Comparison of ENCODE assay signal across 8 cellular contexts in genomic region chr9:34664281-34665108, GRCh38. TPM values are rescaled to one million over a fixed set of nuclear protein-coding genes. Genes with fewer than 3 reads are reported as not detected.
DNase-seq lines count a peak whose midpoint lies in the region; ATAC-seq, FAIRE-seq and TF ChIP-seq lines count a peak whose summit lies in the region.

No MANE protein-coding gene starts in this region.

- CTCF ChIA-PET in CD4-positive, alpha-beta memory T cell (lab: Charles Lee; ENCODE audit: partially characterized antibody): interaction anchor here (0.7 to 8.6 kb wide), 14 partner anchors 8 to 432 kb away, joined by 3 to 168 read pairs (median 4); partner anchors contain the start of genes DCTN3, GALT, PIGO and SIGMAR1
- CTCF ChIA-PET in GM12878 (lab: Yijun Ruan, JAX): interaction anchor here (0.5 to 3.2 kb wide), 13 partner anchors 8 to 1620 kb away, joined by 3 to 23 read pairs (median 4); partner anchors contain the start of genes GALT and SIGMAR1

- no peak for TF ChIP-seq EP300 in GM12878 (IDR thresholded peaks at IDR 0.05; ENCODE audit: borderline replicate concordance in 1 of 2, control insufficient read depth in 1 of 2, low read depth in 2 of 2, low read length in 2 of 2)

- no peak for TF ChIP-seq POLR2A in GM12878 (IDR thresholded peaks at IDR 0.05; ENCODE audit: low read depth, low read length)

- TF ChIP-seq RAD21 in GM12878 (IDR thresholded peaks at IDR 0.05; ENCODE audit: insufficient read depth, low read depth, low read length): peak; percentile 47

- no peaks in the 10 kb centered on the region for H3K9me3 ChIP-seq in CD4-positive, alpha-beta memory T cell (ENCODE audit: control insufficient read depth in 1 of 2, low read length in 2 of 2)
- no peaks in the 10 kb centered on the region; the same call in 2 of the 3 replicates for H3K9me3 ChIP-seq in GM12878 (replicated peaks; ENCODE audit: control insufficient read depth, insufficient read depth, low read length)

- 2% methylated on average over 25 of the region's 25 CpGs for WGBS in GM12878 (ENCODE audit: insufficient coverage, insufficient replicate concordance, low lambda C conversion rate, missing lambda C conversion rate)

- intact Hi-C loops in CD4-positive, alpha-beta memory T cell (cut with micrococcal nuclease): loop anchor here (1.0 to 10.0 kb wide), 9 partner anchors 18 to 1150 kb away; partner anchors contain the start of genes CREB3, DNAJB5, FANCG and GALT
- intact Hi-C loops in GM12878 (cut with micrococcal nuclease; ENCODE audit: unreplicated experiment): no loop called here

- peak overlapping the region; percentile 39; the same call in 1 of the 2 replicates for H3K9ac ChIP-seq in GM12878 (ENCODE audit: control insufficient read depth, insufficient read depth, low read length)

- peak; percentile 38 for ATAC-seq in GM19455 (IDR thresholded peaks at IDR 0.05; ENCODE audit: unreplicated experiment)
- peak; percentile 83 for ATAC-seq in GM12878
- ATAC-seq in HG03139 (IDR thresholded peaks at IDR 0.05; ENCODE audit: unreplicated experiment): no peak

- in situ Hi-C loops in KBM-7 (cut with MboI; ENCODE audit: low pct_unique_long_range_greater_than_20kb, low sequenced_read_pairs) (no loop called here), GM12878 (cut with MboI) (no loop called here)

- peak overlapping the region; percentile 85 to 97 (median 93) for H3K4me3 Mint-ChIP-seq in CD4-positive, alpha-beta memory T cell

- SMC1A ChIA-PET in GM12878 (lab: Charles Lee; ENCODE audit: uncharacterized antibody, unreplicated experiment): interaction anchor here (1.1 kb wide), 1 partner anchor 20 kb away, joined by 3 read pairs; no protein-coding TSS in a partner anchor

- DNase-seq in CD4-positive, alpha-beta memory T cell: peak; percentile 57 to 79 (median 74)
- DNase-seq in KBM-7 (peak; percentile 75), T-helper 2 cell (peak; percentile 48 to 76 (median 55)), GM12878 (ENCODE audit: low read depth, low spot score) (no peak), hypothalamus (lab: John Stamatoyannopoulos, UW) (peak in 44 of 51 donors; percentile 10 to 81 (median 48)), retina (peak; percentile 60)

- peak overlapping the region; percentile 98 for H3K27ac ChIP-seq in CD4-positive, alpha-beta memory T cell (ENCODE audit: low read depth, low read length)
- H3K27ac ChIP-seq in GM12878 (ENCODE audit: control insufficient read depth, insufficient read depth): no peak overlapping the region

- no peaks in the 10 kb centered on the region for H4K20me1 ChIP-seq in GM12878 (ENCODE audit: control insufficient read depth, insufficient read depth)

- peak overlapping the region; percentile 95 to 99 (median 98) for H3K27ac Mint-ChIP-seq in CD4-positive, alpha-beta memory T cell

- peak; percentile 38 for FAIRE-seq in GM12878 (lab: Jason Lieb, UNC)

- POLR2A ChIA-PET in CD4-positive, alpha-beta memory T cell (lab: Charles Lee; ENCODE audit: partially characterized antibody): interaction anchor here (0.8 to 18.7 kb wide), 12 partner anchors 8 to 952 kb away, joined by 3 to 484 read pairs (median 4); partner anchors contain the start of genes DCTN3, DNAI1, GALT and IL11RA
- POLR2A ChIA-PET in GM12878 (lab: Charles Lee): interaction anchor here (0.6 to 1.4 kb wide), 2 partner anchors 44 to 407 kb away, joined by 3 to 5 read pairs; partner anchors contain the start of gene DCTN3

- RAD21 ChIA-PET in GM12878 (lab: Charles Lee; ENCODE audit: unreplicated experiment): interaction anchor here (0.9 to 1.7 kb wide), 3 partner anchors 27 to 44 kb away, joined by 3 to 7 read pairs (median 5); partner anchors contain the start of genes DCTN3 and SIGMAR1

- BruUV-seq in GM12878 (replicated peaks; lab: Mats Ljungman, UMichigan): no TSS peak

- peaks cover 34 to 38% of the 10 kb centered on the region in 2 donors for H3K36me3 Mint-ChIP-seq in CD4-positive, alpha-beta memory T cell

- no peaks in the 10 kb centered on the region for H3K79me2 ChIP-seq in GM12878 (ENCODE audit: control insufficient read depth, insufficient read depth, low read length)

- peaks cover 62% of the 10 kb centered on the region for H3K4me1 ChIP-seq in CD4-positive, alpha-beta memory T cell (ENCODE audit: insufficient read depth, low read length)
- H3K4me1 ChIP-seq in GM12878 (ENCODE audit: control insufficient read depth, insufficient read depth, low read length): peaks cover 9% of the 10 kb centered on the region

- peaks cover 15% of the 10 kb centered on the region for H3K36me3 ChIP-seq in CD4-positive, alpha-beta memory T cell (ENCODE audit: insufficient read depth, low read length)
- no peaks in the 10 kb centered on the region for H3K36me3 ChIP-seq in GM12878 (ENCODE audit: control insufficient read depth in 2 of 2, insufficient read depth in 2 of 2, low read length in 1 of 2)

- peak; percentile 83 to 98 (median 98) for TF ChIP-seq CTCF in GM12878 (IDR thresholded peaks at IDR 0.05 in 2 of 3, conservative IDR thresholded peaks at IDR 0.05 in 1 of 3; ENCODE audit: control insufficient read depth in 2 of 3, extremely low read depth in 1 of 3, insufficient read depth in 1 of 3, low read depth in 3 of 3, low read length in 3 of 3)

- peak overlapping the region; percentile 87 for H2AFZ ChIP-seq in GM12878 (ENCODE audit: control insufficient read depth, low read depth, low read length)

- H3K27me3 Mint-ChIP-seq in CD4-positive, alpha-beta memory T cell: no peaks in the 10 kb centered on the region

- peak overlapping the region; percentile 57 to 61 for H3K4me3 ChIP-seq in CD4-positive, alpha-beta memory T cell (ENCODE audit: low read length in 2 of 2)
- peak overlapping the region; percentile 97 for H3K4me3 ChIP-seq in GM12878

- H3K4me2 ChIP-seq in GM12878 (ENCODE audit: control insufficient read depth, insufficient read depth): peak overlapping the region; percentile 96

- H3K27me3 ChIP-seq in CD4-positive, alpha-beta memory T cell (ENCODE audit: insufficient read depth, low read length): no peaks in the 10 kb centered on the region
- no peaks in the 10 kb centered on the region for H3K27me3 ChIP-seq in GM12878 (replicated peaks in 1 of 2; ENCODE audit: control insufficient read depth in 2 of 2, insufficient read depth in 2 of 2, low read length in 1 of 2)

- H3K9me3 Mint-ChIP-seq in CD4-positive, alpha-beta memory T cell: peaks cover 0 to 13% (median 6%) of the 10 kb centered on the region in 8 donors

- H3K4me1 Mint-ChIP-seq in CD4-positive, alpha-beta memory T cell: peaks cover 43 to 70% (median 57%) of the 10 kb centered on the region in 4 donors

RNA-seq across cellular contexts. Expression of gene CCL27, which starts 2.0 kb away (rescaled TPM):
- not detected for total RNA-seq in CD4-positive, alpha-beta memory T cell
- under 1 TPM in 1 of 2 donors, not detected in 1; 0.59 TPM for polyA plus RNA-seq in CD4-positive, alpha-beta memory T cell
- not detected in 2 replicates for total RNA-seq in GM12878 (2013; cell fraction: nucleolus; rRNA removed)
- total RNA-seq in GM12878 (2014; rRNA removed) (not detected in 2 replicates), GM12878 (2014; rRNA removed; fragmentation: Illumina TruSeq; extraction: Trizol) (not detected in 2 replicates), GM12878 (2021) (not detected in 2 replicates)
- polyA plus RNA-seq in GM12878 (2011; ENCODE audit: low read depth): not detected
- polyA plus RNA-seq in GM12878 (2011; rRNA removed) (not detected in 2 replicates), GM12878 (2014; fragmentation: Illumina TruSeq; extraction: Trizol) (not detected in 2 replicates), GM12878 (2014; fragmentation: Nextera tagmentation; extraction: Ambion mirVana) (under 1 TPM in 1 of 2 experiments, not detected in 1; 0.45 TPM), GM12878 (2014; rRNA removed) (not detected in 2 replicates), GM12878 (2016; fragmentation: Nextera tagmentation; extraction: Ambion mirVana) (not detected)
- 0.15 and 0.25 TPM in 2 replicates for polyA plus RNA-seq in GM12878 (2011; cell fraction: cytosol; rRNA removed)
- 0.34 and 1.1 TPM in 2 replicates for polyA plus RNA-seq in GM12878 (2011; cell fraction: nucleus; rRNA removed)
- not detected in 2 replicates for polyA plus RNA-seq in GM12878 (2012)
- polyA minus RNA-seq in GM12878 (2011; rRNA and poly(A)+ RNA removed): 0.37 TPM in 1 of 2 replicates, not detected in the other
- polyA minus RNA-seq in GM12878 (2011; cell fraction: cytosol; rRNA and poly(A)+ RNA removed): not detected in 2 replicates
- not detected in 2 replicates for polyA minus RNA-seq in GM12878 (2011; cell fraction: nucleus; rRNA and poly(A)+ RNA removed)

RNA-seq across cellular contexts. Expression of gene IL11RA, which starts 12.5 kb away (rescaled TPM):
- total RNA-seq in CD4-positive, alpha-beta memory T cell: 100 to 1,000 TPM; 204 to 209 TPM
- polyA plus RNA-seq in CD4-positive, alpha-beta memory T cell: 10 to 100 TPM; 13.6 to 18.4 TPM
- total RNA-seq in GM12878 (2013; cell fraction: nucleolus; rRNA removed): 26.1 and 28.4 TPM in 2 replicates
- 1.5 and 2.9 TPM in 2 replicates for total RNA-seq in GM12878 (2014; rRNA removed)
- 1.7 and 2.6 TPM in 2 replicates for total RNA-seq in GM12878 (2014; rRNA removed; fragmentation: Illumina TruSeq; extraction: Trizol)
- total RNA-seq in GM12878 (2021): 4.8 and 5.8 TPM in 2 replicates
- polyA plus RNA-seq in GM12878 (2011; ENCODE audit: low read depth): 3.8 TPM
- 3.5 and 5.7 TPM in 2 replicates for polyA plus RNA-seq in GM12878 (2011; rRNA removed)
- polyA plus RNA-seq in GM12878 (2011; cell fraction: cytosol; rRNA removed): 3.7 and 5.0 TPM in 2 replicates
- polyA plus RNA-seq in GM12878 (2011; cell fraction: nucleus; rRNA removed): 66.8 and 68.7 TPM in 2 replicates
- 7.6 and 9.9 TPM in 2 replicates for polyA plus RNA-seq in GM12878 (2012)
- 2.6 and 2.8 TPM in 2 replicates for polyA plus RNA-seq in GM12878 (2014; fragmentation: Illumina TruSeq; extraction: Trizol)
- polyA plus RNA-seq in GM12878 (2014; fragmentation: Nextera tagmentation; extraction: Ambion mirVana): under 1 TPM; 0.32 to 0.47 TPM
- 5.2 and 5.7 TPM in 2 replicates for polyA plus RNA-seq in GM12878 (2014; rRNA removed)
- 1 to 10 TPM; 1.1 to 1.5 TPM for polyA plus RNA-seq in GM12878 (2016; fragmentation: Nextera tagmentation; extraction: Ambion mirVana)
- 1.8 and 3.3 TPM in 2 replicates for polyA minus RNA-seq in GM12878 (2011; rRNA and poly(A)+ RNA removed)
- polyA minus RNA-seq in GM12878 (2011; cell fraction: cytosol; rRNA and poly(A)+ RNA removed): 1.2 and 2.2 TPM in 2 replicates
- 7.6 and 19.1 TPM in 2 replicates for polyA minus RNA-seq in GM12878 (2011; cell fraction: nucleus; rRNA and poly(A)+ RNA removed)

RNA-seq across cellular contexts. Expression of gene GALT, which starts 18.0 kb away (rescaled TPM):
- total RNA-seq in CD4-positive, alpha-beta memory T cell: 100 to 1,000 TPM; 251 to 261 TPM
- polyA plus RNA-seq in CD4-positive, alpha-beta memory T cell: 10 to 100 TPM; 81.9 to 82.9 TPM
- total RNA-seq in GM12878 (2013; cell fraction: nucleolus; rRNA removed): 127 and 128 TPM in 2 replicates
- total RNA-seq in GM12878 (2014; rRNA removed) (30.3 and 31.0 TPM in 2 replicates), GM12878 (2014; rRNA removed; fragmentation: Illumina TruSeq; extraction: Trizol) (9.3 and 10.3 TPM in 2 replicates), GM12878 (2021) (26.2 and 30.8 TPM in 2 replicates)
- 15.7 TPM for polyA plus RNA-seq in GM12878 (2011; ENCODE audit: low read depth)
- polyA plus RNA-seq in GM12878 (2011; rRNA removed) (10.5 and 21.6 TPM in 2 replicates), GM12878 (2014; fragmentation: Illumina TruSeq; extraction: Trizol) (14.5 and 16.9 TPM in 2 replicates), GM12878 (2014; fragmentation: Nextera tagmentation; extraction: Ambion mirVana) (10 to 100 TPM; 22.8 to 24.9 TPM), GM12878 (2014; rRNA removed) (30.2 and 41.6 TPM in 2 replicates), GM12878 (2016; fragmentation: Nextera tagmentation; extraction: Ambion mirVana) (10 to 100 TPM; 28.8 to 34.1 TPM)
- 15.5 and 19.7 TPM in 2 replicates for polyA plus RNA-seq in GM12878 (2011; cell fraction: cytosol; rRNA removed)
- polyA plus RNA-seq in GM12878 (2011; cell fraction: nucleus; rRNA removed): 216 and 276 TPM in 2 replicates
- polyA plus RNA-seq in GM12878 (2012): 23.4 and 28.6 TPM in 2 replicates
- polyA minus RNA-seq in GM12878 (2011; rRNA and poly(A)+ RNA removed): 19.0 and 27.7 TPM in 2 replicates
- 6.3 and 7.0 TPM in 2 replicates for polyA minus RNA-seq in GM12878 (2011; cell fraction: cytosol; rRNA and poly(A)+ RNA removed)
- polyA minus RNA-seq in GM12878 (2011; cell fraction: nucleus; rRNA and poly(A)+ RNA removed): 82.2 and 106 TPM in 2 replicates

RNA-seq across cellular contexts. Expression of gene CCL19, which starts 26.6 kb away (rescaled TPM):
- total RNA-seq in CD4-positive, alpha-beta memory T cell: not detected
- polyA plus RNA-seq in CD4-positive, alpha-beta memory T cell: not detected
- total RNA-seq in GM12878 (2013; cell fraction: nucleolus; rRNA removed): not detected in 2 replicates
- 0.38 TPM in 1 of 2 replicates, not detected in the other for total RNA-seq in GM12878 (2014; rRNA removed)
- total RNA-seq in GM12878 (2014; rRNA removed; fragmentation: Illumina TruSeq; extraction: Trizol): not detected in 2 replicates
- total RNA-seq in GM12878 (2021): not detected in 2 replicates
- 1.6 TPM for polyA plus RNA-seq in GM12878 (2011; ENCODE audit: low read depth)
- polyA plus RNA-seq in GM12878 (2011; rRNA removed): 0.23 and 0.69 TPM in 2 replicates
- 0.97 and 1.0 TPM in 2 replicates for polyA plus RNA-seq in GM12878 (2011; cell fraction: cytosol; rRNA removed)
- polyA plus RNA-seq in GM12878 (2011; cell fraction: nucleus; rRNA removed): 0.39 TPM in 1 of 2 replicates, not detected in the other
- 3.2 and 3.3 TPM in 2 replicates for polyA plus RNA-seq in GM12878 (2012)
- polyA plus RNA-seq in GM12878 (2014; fragmentation: Illumina TruSeq; extraction: Trizol): not detected in 2 replicates
- under 1 TPM in 1 of 2 experiments, not detected in 1; 0.42 TPM for polyA plus RNA-seq in GM12878 (2014; fragmentation: Nextera tagmentation; extraction: Ambion mirVana)
- not detected in 2 replicates for polyA plus RNA-seq in GM12878 (2014; rRNA removed)
- not detected for polyA plus RNA-seq in GM12878 (2016; fragmentation: Nextera tagmentation; extraction: Ambion mirVana)
- not detected in 2 replicates for polyA minus RNA-seq in GM12878 (2011; rRNA and poly(A)+ RNA removed)
- not detected in 2 replicates for polyA minus RNA-seq in GM12878 (2011; cell fraction: cytosol; rRNA and poly(A)+ RNA removed)
- not detected in 2 replicates for polyA minus RNA-seq in GM12878 (2011; cell fraction: nucleus; rRNA and poly(A)+ RNA removed)

RNA-seq across cellular contexts. Expression of gene SIGMAR1, which starts 26.9 kb away (rescaled TPM):
- total RNA-seq in CD4-positive, alpha-beta memory T cell: 10 to 100 TPM; 56.1 to 59.5 TPM
- polyA plus RNA-seq in CD4-positive, alpha-beta memory T cell: 100 to 1,000 TPM; 126 to 193 TPM
- 24.8 and 27.0 TPM in 2 replicates for total RNA-seq in GM12878 (2013; cell fraction: nucleolus; rRNA removed)
- total RNA-seq in GM12878 (2014; rRNA removed) (65.4 and 77.9 TPM in 2 replicates), GM12878 (2014; rRNA removed; fragmentation: Illumina TruSeq; extraction: Trizol) (38.6 and 44.3 TPM in 2 replicates), GM12878 (2021) (61.5 and 63.0 TPM in 2 replicates)
- polyA plus RNA-seq in GM12878 (2011; ENCODE audit: low read depth): 16.1 TPM
- polyA plus RNA-seq in GM12878 (2011; rRNA removed) (7.6 and 12.9 TPM in 2 replicates), GM12878 (2014; fragmentation: Illumina TruSeq; extraction: Trizol) (64.7 and 76.0 TPM in 2 replicates), GM12878 (2014; fragmentation: Nextera tagmentation; extraction: Ambion mirVana) (10 to 100 TPM in 1 of 2 experiments, 1 to 10 TPM in 1; 7.1 to 19.6 TPM), GM12878 (2014; rRNA removed) (81.4 and 82.9 TPM in 2 replicates), GM12878 (2016; fragmentation: Nextera tagmentation; extraction: Ambion mirVana) (100 to 1,000 TPM; 110 to 133 TPM)
- polyA plus RNA-seq in GM12878 (2011; cell fraction: cytosol; rRNA removed): 21.5 and 23.4 TPM in 2 replicates
- 13.0 and 13.5 TPM in 2 replicates for polyA plus RNA-seq in GM12878 (2011; cell fraction: nucleus; rRNA removed)
- 25.7 and 30.6 TPM in 2 replicates for polyA plus RNA-seq in GM12878 (2012)
- polyA minus RNA-seq in GM12878 (2011; rRNA and poly(A)+ RNA removed): 13.1 and 18.7 TPM in 2 replicates
- polyA minus RNA-seq in GM12878 (2011; cell fraction: cytosol; rRNA and poly(A)+ RNA removed): 6.5 and 10.2 TPM in 2 replicates
- polyA minus RNA-seq in GM12878 (2011; cell fraction: nucleus; rRNA and poly(A)+ RNA removed): 11.7 and 17.3 TPM in 2 replicates

Comparison
In these comparisons a context has a peak if more than half of its experiments do, and no peak if none do; other contexts are left out.
1. RNA of gene IL11RA, which starts 12.5 kb away (total RNA-seq): 204 to 209 TPM in CD4-positive, alpha-beta memory T cell; 1.5 to 28.4 TPM in GM12878; every median in the first group is over 4 times any median in the second.